In the genomic region with DNA sequence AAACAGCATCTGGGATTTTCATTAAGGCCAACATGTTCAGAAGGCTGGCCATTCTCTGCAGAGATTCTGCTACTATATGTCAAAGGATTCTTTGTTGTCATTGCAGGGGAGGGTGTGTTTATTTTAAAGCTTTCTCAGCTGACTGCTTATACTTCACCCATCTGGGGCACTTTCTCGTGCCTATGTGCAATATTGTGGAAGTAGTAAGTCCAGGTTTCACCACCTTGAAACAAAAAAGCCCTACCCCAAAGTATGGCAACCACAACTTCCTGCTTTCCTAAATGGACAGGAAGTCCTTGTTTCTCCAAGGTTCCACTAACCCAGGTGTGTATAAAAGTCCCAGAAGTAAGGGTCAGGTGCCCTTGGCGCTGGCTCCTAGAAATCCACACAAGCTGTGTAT, we compare ENCODE assay signal across 2 cellular contexts.
TF ChIP-seq lines count a peak whose summit lies in the region.

No MANE protein-coding gene starts in this region.

TF ChIP-seq in IMR-90, 13 proteins besides CTCF, POLR2A, EP300 and RAD21:
- TF ChIP-seq, protein P1, sequence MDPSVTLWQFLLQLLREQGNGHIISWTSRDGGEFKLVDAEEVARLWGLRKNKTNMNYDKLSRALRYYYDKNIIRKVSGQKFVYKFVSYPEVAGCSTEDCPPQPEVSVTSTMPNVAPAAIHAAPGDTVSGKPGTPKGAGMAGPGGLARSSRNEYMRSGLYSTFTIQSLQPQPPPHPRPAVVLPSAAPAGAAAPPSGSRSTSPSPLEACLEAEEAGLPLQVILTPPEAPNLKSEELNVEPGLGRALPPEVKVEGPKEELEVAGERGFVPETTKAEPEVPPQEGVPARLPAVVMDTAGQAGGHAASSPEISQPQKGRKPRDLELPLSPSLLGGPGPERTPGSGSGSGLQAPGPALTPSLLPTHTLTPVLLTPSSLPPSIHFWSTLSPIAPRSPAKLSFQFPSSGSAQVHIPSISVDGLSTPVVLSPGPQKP (IDR thresholded peaks at IDR 0.05; ENCODE audit: borderline replicate concordance, low read depth, low read length) = no peak
- TF ChIP-seq BHLHE40 (IDR thresholded peaks at IDR 0.05; ENCODE audit: low read depth, low read length) (no peak), FOS (IDR thresholded peaks at IDR 0.05; ENCODE audit: low read depth, low read length) (no peak), RFX5 (IDR thresholded peaks at IDR 0.05; ENCODE audit: low read depth, low read length) (no peak), SMC3 (IDR thresholded peaks at IDR 0.05; ENCODE audit: low read depth, low read length) (no peak), MXI1 (IDR thresholded peaks at IDR 0.05; ENCODE audit: borderline replicate concordance, low read depth, low read length) (no peak), MAFK (IDR thresholded peaks at IDR 0.05; ENCODE audit: low read depth, low read length) (no peak), MAZ (IDR thresholded peaks at IDR 0.05; ENCODE audit: borderline replicate concordance, low read depth, low read length) (no peak), CEBPB (IDR thresholded peaks at IDR 0.05; ENCODE audit: low read depth, low read length) (no peak)

TF ChIP-seq in GM23338, 12 proteins besides CTCF, POLR2A, EP300 and RAD21:
- no peak for TF ChIP-seq ZNF114 (CRISPR knock-in tag; IDR thresholded peaks at IDR 0.05)
- TF ChIP-seq, protein P2, sequence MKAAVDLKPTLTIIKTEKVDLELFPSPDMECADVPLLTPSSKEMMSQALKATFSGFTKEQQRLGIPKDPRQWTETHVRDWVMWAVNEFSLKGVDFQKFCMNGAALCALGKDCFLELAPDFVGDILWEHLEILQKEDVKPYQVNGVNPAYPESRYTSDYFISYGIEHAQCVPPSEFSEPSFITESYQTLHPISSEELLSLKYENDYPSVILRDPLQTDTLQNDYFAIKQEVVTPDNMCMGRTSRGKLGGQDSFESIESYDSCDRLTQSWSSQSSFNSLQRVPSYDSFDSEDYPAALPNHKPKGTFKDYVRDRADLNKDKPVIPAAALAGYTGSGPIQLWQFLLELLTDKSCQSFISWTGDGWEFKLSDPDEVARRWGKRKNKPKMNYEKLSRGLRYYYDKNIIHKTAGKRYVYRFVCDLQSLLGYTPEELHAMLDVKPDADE (IDR thresholded peaks at IDR 0.05) = no peak
- no peak for TF ChIP-seq JUNB (IDR thresholded peaks at IDR 0.05; ENCODE audit: unreplicated experiment)
- TF ChIP-seq, protein P3, sequence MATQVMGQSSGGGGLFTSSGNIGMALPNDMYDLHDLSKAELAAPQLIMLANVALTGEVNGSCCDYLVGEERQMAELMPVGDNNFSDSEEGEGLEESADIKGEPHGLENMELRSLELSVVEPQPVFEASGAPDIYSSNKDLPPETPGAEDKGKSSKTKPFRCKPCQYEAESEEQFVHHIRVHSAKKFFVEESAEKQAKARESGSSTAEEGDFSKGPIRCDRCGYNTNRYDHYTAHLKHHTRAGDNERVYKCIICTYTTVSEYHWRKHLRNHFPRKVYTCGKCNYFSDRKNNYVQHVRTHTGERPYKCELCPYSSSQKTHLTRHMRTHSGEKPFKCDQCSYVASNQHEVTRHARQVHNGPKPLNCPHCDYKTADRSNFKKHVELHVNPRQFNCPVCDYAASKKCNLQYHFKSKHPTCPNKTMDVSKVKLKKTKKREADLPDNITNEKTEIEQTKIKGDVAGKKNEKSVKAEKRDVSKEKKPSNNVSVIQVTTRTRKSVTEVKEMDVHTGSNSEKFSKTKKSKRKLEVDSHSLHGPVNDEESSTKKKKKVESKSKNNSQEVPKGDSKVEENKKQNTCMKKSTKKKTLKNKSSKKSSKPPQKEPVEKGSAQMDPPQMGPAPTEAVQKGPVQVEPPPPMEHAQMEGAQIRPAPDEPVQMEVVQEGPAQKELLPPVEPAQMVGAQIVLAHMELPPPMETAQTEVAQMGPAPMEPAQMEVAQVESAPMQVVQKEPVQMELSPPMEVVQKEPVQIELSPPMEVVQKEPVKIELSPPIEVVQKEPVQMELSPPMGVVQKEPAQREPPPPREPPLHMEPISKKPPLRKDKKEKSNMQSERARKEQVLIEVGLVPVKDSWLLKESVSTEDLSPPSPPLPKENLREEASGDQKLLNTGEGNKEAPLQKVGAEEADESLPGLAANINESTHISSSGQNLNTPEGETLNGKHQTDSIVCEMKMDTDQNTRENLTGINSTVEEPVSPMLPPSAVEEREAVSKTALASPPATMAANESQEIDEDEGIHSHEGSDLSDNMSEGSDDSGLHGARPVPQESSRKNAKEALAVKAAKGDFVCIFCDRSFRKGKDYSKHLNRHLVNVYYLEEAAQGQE (IDR thresholded peaks at IDR 0.05; ENCODE audit: unreplicated experiment) = no peak
- TF ChIP-seq POLR2AphosphoS5 (IDR thresholded peaks at IDR 0.05; ENCODE audit: low read depth) = no peak
- no peak for TF ChIP-seq STAT1 (IDR thresholded peaks at IDR 0.05; ENCODE audit: unreplicated experiment)
- TF ChIP-seq, protein P4, sequence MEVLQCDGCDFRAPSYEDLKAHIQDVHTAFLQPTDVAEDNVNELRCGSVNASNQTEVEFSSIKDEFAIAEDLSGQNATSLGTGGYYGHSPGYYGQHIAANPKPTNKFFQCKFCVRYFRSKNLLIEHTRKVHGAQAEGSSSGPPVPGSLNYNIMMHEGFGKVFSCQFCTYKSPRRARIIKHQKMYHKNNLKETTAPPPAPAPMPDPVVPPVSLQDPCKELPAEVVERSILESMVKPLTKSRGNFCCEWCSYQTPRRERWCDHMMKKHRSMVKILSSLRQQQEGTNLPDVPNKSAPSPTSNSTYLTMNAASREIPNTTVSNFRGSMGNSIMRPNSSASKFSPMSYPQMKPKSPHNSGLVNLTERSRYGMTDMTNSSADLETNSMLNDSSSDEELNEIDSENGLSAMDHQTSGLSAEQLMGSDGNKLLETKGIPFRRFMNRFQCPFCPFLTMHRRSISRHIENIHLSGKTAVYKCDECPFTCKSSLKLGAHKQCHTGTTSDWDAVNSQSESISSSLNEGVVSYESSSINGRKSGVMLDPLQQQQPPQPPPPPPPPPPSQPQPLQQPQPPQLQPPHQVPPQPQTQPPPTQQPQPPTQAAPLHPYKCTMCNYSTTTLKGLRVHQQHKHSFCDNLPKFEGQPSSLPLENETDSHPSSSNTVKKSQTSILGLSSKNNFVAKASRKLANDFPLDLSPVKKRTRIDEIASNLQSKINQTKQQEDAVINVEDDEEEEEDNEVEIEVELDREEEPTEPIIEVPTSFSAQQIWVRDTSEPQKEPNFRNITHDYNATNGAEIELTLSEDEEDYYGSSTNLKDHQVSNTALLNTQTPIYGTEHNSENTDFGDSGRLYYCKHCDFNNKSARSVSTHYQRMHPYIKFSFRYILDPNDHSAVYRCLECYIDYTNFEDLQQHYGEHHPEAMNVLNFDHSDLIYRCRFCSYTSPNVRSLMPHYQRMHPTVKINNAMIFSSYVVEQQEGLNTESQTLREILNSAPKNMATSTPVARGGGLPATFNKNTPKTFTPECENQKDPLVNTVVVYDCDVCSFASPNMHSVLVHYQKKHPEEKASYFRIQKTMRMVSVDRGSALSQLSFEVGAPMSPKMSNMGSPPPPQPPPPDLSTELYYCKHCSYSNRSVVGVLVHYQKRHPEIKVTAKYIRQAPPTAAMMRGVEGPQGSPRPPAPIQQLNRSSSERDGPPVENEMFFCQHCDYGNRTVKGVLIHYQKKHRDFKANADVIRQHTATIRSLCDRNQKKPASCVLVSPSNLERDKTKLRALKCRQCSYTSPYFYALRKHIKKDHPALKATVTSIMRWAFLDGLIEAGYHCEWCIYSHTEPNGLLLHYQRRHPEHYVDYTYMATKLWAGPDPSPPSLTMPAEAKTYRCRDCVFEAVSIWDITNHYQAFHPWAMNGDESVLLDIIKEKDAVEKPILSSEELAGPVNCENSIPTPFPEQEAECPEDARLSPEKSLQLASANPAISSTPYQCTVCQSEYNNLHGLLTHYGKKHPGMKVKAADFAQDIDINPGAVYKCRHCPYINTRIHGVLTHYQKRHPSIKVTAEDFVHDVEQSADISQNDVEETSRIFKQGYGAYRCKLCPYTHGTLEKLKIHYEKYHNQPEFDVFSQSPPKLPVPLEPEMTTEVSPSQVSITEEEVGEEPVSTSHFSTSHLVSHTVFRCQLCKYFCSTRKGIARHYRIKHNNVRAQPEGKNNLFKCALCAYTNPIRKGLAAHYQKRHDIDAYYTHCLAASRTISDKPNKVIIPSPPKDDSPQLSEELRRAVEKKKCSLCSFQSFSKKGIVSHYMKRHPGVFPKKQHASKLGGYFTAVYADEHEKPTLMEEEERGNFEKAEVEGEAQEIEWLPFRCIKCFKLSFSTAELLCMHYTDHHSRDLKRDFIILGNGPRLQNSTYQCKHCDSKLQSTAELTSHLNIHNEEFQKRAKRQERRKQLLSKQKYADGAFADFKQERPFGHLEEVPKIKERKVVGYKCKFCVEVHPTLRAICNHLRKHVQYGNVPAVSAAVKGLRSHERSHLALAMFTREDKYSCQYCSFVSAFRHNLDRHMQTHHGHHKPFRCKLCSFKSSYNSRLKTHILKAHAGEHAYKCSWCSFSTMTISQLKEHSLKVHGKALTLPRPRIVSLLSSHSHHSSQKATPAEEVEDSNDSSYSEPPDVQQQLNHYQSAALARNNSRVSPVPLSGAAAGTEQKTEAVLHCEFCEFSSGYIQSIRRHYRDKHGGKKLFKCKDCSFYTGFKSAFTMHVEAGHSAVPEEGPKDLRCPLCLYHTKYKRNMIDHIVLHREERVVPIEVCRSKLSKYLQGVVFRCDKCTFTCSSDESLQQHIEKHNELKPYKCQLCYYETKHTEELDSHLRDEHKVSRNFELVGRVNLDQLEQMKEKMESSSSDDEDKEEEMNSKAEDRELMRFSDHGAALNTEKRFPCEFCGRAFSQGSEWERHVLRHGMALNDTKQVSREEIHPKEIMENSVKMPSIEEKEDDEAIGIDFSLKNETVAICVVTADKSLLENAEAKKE (CRISPR knock-in tag; IDR thresholded peaks at IDR 0.05) = no peak
- no peak for TF ChIP-seq EZH2 (IDR thresholded peaks at IDR 0.05; ENCODE audit: low read depth, unreplicated experiment)
- TF ChIP-seq ZNF331 (CRISPR knock-in tag; IDR thresholded peaks at IDR 0.05; ENCODE audit: low read depth) = no peak
- TF ChIP-seq EZH2phosphoT487 (IDR thresholded peaks at IDR 0.05; ENCODE audit: unreplicated experiment) = no peak
- no peak for TF ChIP-seq CREB1 (CRISPR knock-in tag; IDR thresholded peaks at IDR 0.05; ENCODE audit: low read depth)
- TF ChIP-seq NANOG (IDR thresholded peaks at IDR 0.05; ENCODE audit: borderline replicate concordance) = no peak
